In the genomic region with DNA sequence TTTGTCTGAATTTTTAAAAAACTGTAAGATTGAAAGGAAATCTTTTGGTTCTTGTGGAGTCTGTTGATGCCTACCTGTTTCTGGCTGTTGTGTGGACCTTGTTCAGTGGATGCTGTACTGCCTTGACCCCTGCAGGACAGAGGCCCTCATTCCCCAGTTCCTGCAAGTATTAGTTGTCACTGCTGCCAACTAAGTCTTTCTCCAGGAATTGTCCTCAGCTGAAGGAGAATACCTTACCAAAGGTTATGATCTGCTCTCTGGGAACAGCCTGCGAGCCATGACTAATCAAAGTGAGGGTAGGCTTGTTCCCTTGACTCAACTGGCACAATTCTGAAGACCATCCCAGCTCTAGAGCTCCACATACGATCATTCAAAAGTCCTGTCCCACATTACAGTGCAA, we compare ENCODE assay signal across 17 cellular contexts.
DNase-seq lines count a peak whose midpoint lies in the region; ATAC-seq and TF ChIP-seq lines count a peak whose summit lies in the region.
"Had no signal": no experiment of that assay in that cellular context is flagged by ENCODE, and none has a peak within 500 bp of the region (broad histone marks: within the 10 kb centered on the region; RNA-seq: fewer than 3 reads in every experiment).

No MANE protein-coding gene starts in this region.

- WGBS in body of pancreas, 2 donors, result 69 to 70% methylated on average over 2 of the region's 2 CpGs

- no peaks in the 10 kb centered on the region for H3K4me1 Mint-ChIP-seq in progenitor cell of endocrine pancreas (ENCODE audit: low read depth)

- no peak overlapping the region for H3K27ac ChIP-seq in VCaP
- no peak overlapping the region for H3K27ac ChIP-seq in body of pancreas
- H3K27ac ChIP-seq: SK-N-MC had no signal

- no peaks in the 10 kb centered on the region for H3K27me3 ChIP-seq in body of pancreas

- H3K36me3 ChIP-seq in body of pancreas (replicated peaks in 1 of 2; ENCODE audit: insufficient read depth in 1 of 2, low read depth in 2 of 2), result no peaks in the 10 kb centered on the region

- no peaks in the 10 kb centered on the region for H3K9me3 ChIP-seq in body of pancreas

- TF ChIP-seq CTCF in HFF-Myc (IDR thresholded peaks at IDR 0.05; ENCODE audit: low read depth, low read length, missing control alignments), result peak; percentile 45
- 0 out of 2 replicates have a peak, but pooled peaks have one; percentile 12 for TF ChIP-seq CTCF in VCaP (conservative IDR thresholded peaks at IDR 0.05)
- peak; percentile 48 for TF ChIP-seq CTCF in fibroblast of the aortic adventitia (IDR thresholded peaks at IDR 0.05; ENCODE audit: insufficient read depth, low read length)
- peak; percentile 40 for TF ChIP-seq CTCF in progenitor cell of endocrine pancreas (IDR thresholded peaks at IDR 0.05; ENCODE audit: unreplicated experiment)
- TF ChIP-seq CTCF in body of pancreas (IDR thresholded peaks at IDR 0.05), result no peak

- DNase-seq in HFF-Myc (ENCODE audit: extremely low read depth, low read depth), result peak; percentile 9
- DNase-seq in fibroblast of the aortic adventitia (ENCODE audit: low read depth), result peak; percentile 54
- no peak for DNase-seq in progenitor cell of endocrine pancreas (ENCODE audit: low spot score, unreplicated experiment)
- DNase-seq in occipital lobe (lab: John Stamatoyannopoulos, UW), result no peak
- no peak for DNase-seq in body of pancreas
- DNase-seq: activated CD4-positive, alpha-beta T cell treated with anti-CD3 and anti-CD28 coated beads for 1 hour; activated T-cell treated with anti-CD3 and anti-CD28 coated beads, Interleukin-2, amount 50 U/mL, for 1 hour; anterior cingulate cortex; CD4-positive, alpha-beta T cell; left cardiac atrium; NCI-H1092 treated with DMSO at 0.1 percent for 48 hours; stimulated activated CD4-positive, alpha-beta T cell treated with anti-CD3 and anti-CD28 coated beads, Interleukin-1b, Interleukin-23, amount 100 ng/mL, for 48 hours; stimulated activated naive CD4-positive, alpha-beta T cell had no signal

- no peaks in the 10 kb centered on the region for H3K36me3 Mint-ChIP-seq in progenitor cell of endocrine pancreas (ENCODE audit: insufficient read depth)

- no peak overlapping the region for H3K4me3 Mint-ChIP-seq in progenitor cell of endocrine pancreas (ENCODE audit: low read depth)
- H3K4me3 Mint-ChIP-seq: CD4-positive, alpha-beta T cell had no signal

- H3K27me3 Mint-ChIP-seq in progenitor cell of endocrine pancreas, result no peaks in the 10 kb centered on the region

- TF ChIP-seq POLR2A in body of pancreas (IDR thresholded peaks at IDR 0.05), result no peak

- ATAC-seq in GM21360 (IDR thresholded peaks at IDR 0.05; ENCODE audit: unreplicated experiment) (no peak), body of pancreas (no peak), GM21717 (IDR thresholded peaks at IDR 0.05; ENCODE audit: unreplicated experiment) (no peak)
- ATAC-seq: left cardiac atrium had no signal

- intact Hi-C loops in body of pancreas (cut with DNase I), result no loop called here

- H3K4me3 ChIP-seq in HFF-Myc (replicated peaks; ENCODE audit: low read depth, low read length), result no peak overlapping the region
- H3K4me3 ChIP-seq in fibroblast of the aortic adventitia (ENCODE audit: low read depth, low read length), result no peak overlapping the region
- no peak overlapping the region for H3K4me3 ChIP-seq in body of pancreas
- H3K4me3 ChIP-seq: SK-N-MC had no signal

- no peak overlapping the region for H3K27ac Mint-ChIP-seq in progenitor cell of endocrine pancreas
- H3K27ac Mint-ChIP-seq: CD4-positive, alpha-beta T cell had no signal

- H3K4me1 ChIP-seq in body of pancreas, result no peaks in the 10 kb centered on the region

- H3K9me3 Mint-ChIP-seq in progenitor cell of endocrine pancreas (ENCODE audit: low read depth), result no peaks in the 10 kb centered on the region
- H3K9me3 Mint-ChIP-seq: CD4-positive, alpha-beta T cell had no signal

Comparison
In these comparisons a context has a peak if more than half of its experiments do, and no peak if none do; other contexts are left out.
1. DNase-seq: peak in HFF-Myc (single experiment) and fibroblast of the aortic adventitia (single experiment); none in progenitor cell of endocrine pancreas (single experiment), occipital lobe (single experiment) and body of pancreas (0 of 4).
2. CTCF ChIP-seq: peak in HFF-Myc (single experiment), VCaP (single experiment), fibroblast of the aortic adventitia (single experiment) and progenitor cell of endocrine pancreas (single experiment); none in body of pancreas (0 of 7).